In genomic region chr18:37484893-37485834, GRCh38 we compare ENCODE assay signal across 8 cellular contexts.
DNase-seq lines count a peak whose midpoint lies in the region; ATAC-seq and TF ChIP-seq lines count a peak whose summit lies in the region.

No MANE protein-coding gene starts in this region.

- TF ChIP-seq CTCF in brain (conservative IDR thresholded peaks at IDR 0.05) (peak; percentile 41 to 60), liver (IDR thresholded peaks at IDR 0.05; ENCODE audit: low read depth, low read length, missing input control) (peak; percentile 21)

- H3K27me3 Mint-ChIP-seq in brain: peaks cover 20% of the 10 kb centered on the region

- H3K27me3 ChIP-seq in HUES6 (ENCODE audit: control insufficient read depth, insufficient read depth, low read length) (peaks cover 48% of the 10 kb centered on the region), liver (ENCODE audit: control insufficient read depth in 4 of 4, insufficient read depth in 4 of 4, low read length in 3 of 4) (peaks cover 0 to 14% (median 3%) of the 10 kb centered on the region in 4 donors)

- peak overlapping the region; percentile 71 to 81 (median 78) for H3K4me3 Mint-ChIP-seq in brain

- H3K9ac ChIP-seq in HUES6 (ENCODE audit: low read length): peak overlapping the region; percentile 34
- H3K9ac ChIP-seq in liver (ENCODE audit: low read depth in 1 of 2, low read length in 2 of 2): no peak overlapping the region

- peak overlapping the region; percentile 22; the same call in 1 of the 2 replicates for H3K27ac ChIP-seq in HUES6 (ENCODE audit: low read depth, low read length)
- H3K27ac ChIP-seq in liver (ENCODE audit: low read depth in 1 of 2, low read length in 2 of 2): no peak overlapping the region

- H3K36me3 Mint-ChIP-seq in brain: no peaks in the 10 kb centered on the region

- 4% methylated on average over 101 of the region's 102 CpGs for WGBS in liver

- H3K4me3 ChIP-seq in HUES6 (ENCODE audit: low read depth, low read length) (peak overlapping the region; percentile 58), liver (ENCODE audit: low read depth in 1 of 3, low read length in 3 of 3) (peak overlapping the region in 1 of 3 donors; percentile 4)

- DNase-seq in DMS114 treated with DMSO at 0.1 percent for 48 hours (lab: John Stamatoyannopoulos, UW; ENCODE audit: unreplicated experiment) (peak; percentile 7), mesenteric fat pad (ENCODE audit: low spot score) (no peak)

- H3K4me1 Mint-ChIP-seq in brain: peaks cover 93% of the 10 kb centered on the region

- peaks cover 70% of the 10 kb centered on the region for H3K4me1 ChIP-seq in HUES6 (ENCODE audit: control insufficient read depth, insufficient read depth, low read length)
- peaks cover 0 to 15% (median 1%) of the 10 kb centered on the region in 4 donors for H3K4me1 ChIP-seq in liver (ENCODE audit: control insufficient read depth in 4 of 4, insufficient read depth in 4 of 4, low read length in 3 of 4)

- no peak for TF ChIP-seq RAD21 in liver (IDR thresholded peaks at IDR 0.05)

- H3K9me3 ChIP-seq in HUES6 (ENCODE audit: control insufficient read depth, insufficient read depth, low read depth, low read length) (no peaks in the 10 kb centered on the region), liver (ENCODE audit: control insufficient read depth in 4 of 4, low read length in 3 of 4) (no peaks in the 10 kb centered on the region)

- H3K36me3 ChIP-seq in HUES6 (ENCODE audit: control insufficient read depth, insufficient read depth, low read length) (no peaks in the 10 kb centered on the region), liver (ENCODE audit: control insufficient read depth in 4 of 4, insufficient read depth in 3 of 4, low read depth in 1 of 4, low read length in 3 of 4) (no peaks in the 10 kb centered on the region)

- peaks cover 0 to 14% (median 0%) of the 10 kb centered on the region in 5 experiments for H3K9me3 Mint-ChIP-seq in brain

- H3K27ac Mint-ChIP-seq in brain: peak overlapping the region; percentile 63 to 95 (median 67)

- ATAC-seq in HG02970 (IDR thresholded peaks at IDR 0.05; ENCODE audit: low FRiP score, unreplicated experiment) (no peak), HG03108 (IDR thresholded peaks at IDR 0.05; ENCODE audit: unreplicated experiment) (no peak), HG03159 (IDR thresholded peaks at IDR 0.05; ENCODE audit: unreplicated experiment) (no peak)

TF ChIP-seq in liver, 16 proteins besides CTCF, POLR2A, EP300 and RAD21:
- no peak for TF ChIP-seq ATF3 (IDR thresholded peaks at IDR 0.05)
- no peak for TF ChIP-seq JUND (IDR thresholded peaks at IDR 0.05)
- no peak for TF ChIP-seq SP1 (IDR thresholded peaks at IDR 0.05)
- no peak for TF ChIP-seq TAF1 (conservative IDR thresholded peaks at IDR 0.05)
- TF ChIP-seq YY1 (IDR thresholded peaks at IDR 0.05): no peak
- no peak for TF ChIP-seq MAX (IDR thresholded peaks at IDR 0.05)
- no peak for TF ChIP-seq ZBTB33 (IDR thresholded peaks at IDR 0.05)
